ENCODE assay signal across 16 cellular contexts in the genomic region with DNA sequence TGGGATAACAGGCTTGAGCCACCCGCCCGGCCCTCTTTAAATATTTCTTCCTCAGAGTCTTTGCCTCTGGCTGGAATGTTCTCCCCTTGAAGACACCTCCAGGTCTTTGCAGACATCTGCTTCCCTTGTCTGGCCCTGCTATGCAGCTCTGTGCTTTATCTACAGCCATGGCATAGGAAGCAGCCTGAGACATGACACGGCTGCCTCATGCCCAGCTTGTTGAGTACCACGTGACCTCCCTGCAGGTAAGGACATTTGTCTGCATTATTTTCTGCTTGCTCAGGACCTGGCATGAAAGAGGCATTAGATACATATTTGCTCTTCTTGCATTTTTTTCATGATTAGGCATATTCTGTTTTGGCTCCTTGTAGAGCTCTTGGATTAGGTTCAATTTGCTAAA.
DNase-seq lines count a peak whose midpoint lies in the region; ATAC-seq and TF ChIP-seq lines count a peak whose summit lies in the region.
"Had no signal": no experiment of that assay in that cellular context is flagged by ENCODE, and none has a peak within 500 bp of the region (broad histone marks: within the 10 kb centered on the region; RNA-seq: fewer than 3 reads in every experiment).

No MANE protein-coding gene starts in this region.

- no peak overlapping the region for H3K4me3 Mint-ChIP-seq in Calu3 (ENCODE audit: low read depth, unreplicated experiment)
- H3K4me3 Mint-ChIP-seq in activated T-helper 17 cell treated with anti-CD3 and anti-CD28 coated beads, Interleukin-2, amount 50 U/mL, for 72 hours: no peak overlapping the region
- H3K4me3 Mint-ChIP-seq: naive thymus-derived CD4-positive, alpha-beta T cell; T-helper 1 cell treated with Interleukin-12 subunit alpha and Interleukin-12 subunit beta and Interleukin-4 antibody, amounts not matched to agents 30 μg/mL and 1 μg/mL, for 36 hours had no signal

- no peaks in the 10 kb centered on the region for H3K27me3 Mint-ChIP-seq in Calu3 (ENCODE audit: unreplicated experiment)
- H3K27me3 Mint-ChIP-seq in activated T-helper 17 cell treated with anti-CD3 and anti-CD28 coated beads, Interleukin-2, amount 50 U/mL, for 72 hours: no peaks in the 10 kb centered on the region
- H3K27me3 Mint-ChIP-seq: naive thymus-derived CD4-positive, alpha-beta T cell had no signal

- peak overlapping the region; percentile 14; the same call in 1 of the 2 replicates for H3K27ac ChIP-seq in KMS-11

- peaks cover 64% of the 10 kb centered on the region for H3K4me1 ChIP-seq in KMS-11 (ENCODE audit: low read depth, poor library complexity, severe bottlenecking)

- H3K36me3 Mint-ChIP-seq in Calu3 (ENCODE audit: insufficient read depth, unreplicated experiment): no peaks in the 10 kb centered on the region
- H3K36me3 Mint-ChIP-seq in activated T-helper 17 cell treated with anti-CD3 and anti-CD28 coated beads, Interleukin-2, amount 50 U/mL, for 72 hours (ENCODE audit: low read depth): no peaks in the 10 kb centered on the region

- intact Hi-C loops in Calu3 (cut with micrococcal nuclease; ENCODE audit: unreplicated experiment): no loop called here

- peak; percentile 58 for DNase-seq in Calu3
- DNase-seq in mucosa of gallbladder (ENCODE audit: low spot score): peak; percentile 74
- no peak for DNase-seq in activated effector memory CD4-positive, alpha-beta T cell treated with Interleukin-2 at 50 U/mL for 16 hours
- DNase-seq: activated CD4-positive, alpha-beta T cell treated with anti-CD3 and anti-CD28 coated beads for 48 hours; activated T-cell treated with anti-CD3 and anti-CD28 coated beads, Interleukin-2, amount 50 U/mL, for 1 hour; glutamatergic neuron; KG1; naive thymus-derived CD4-positive, alpha-beta T cell; right cardiac atrium; stimulated activated CD4-positive, alpha-beta T cell treated with anti-CD3 and anti-CD28 coated beads, Interleukin-4, amount 100 ng/mL, for 24 hours had no signal

- H4K20me1 ChIP-seq in KMS-11 (ENCODE audit: insufficient read depth): no peaks in the 10 kb centered on the region

- H3K27ac Mint-ChIP-seq in Calu3 (ENCODE audit: unreplicated experiment): no peak overlapping the region
- H3K27ac Mint-ChIP-seq in activated T-helper 17 cell treated with anti-CD3 and anti-CD28 coated beads, Interleukin-2, amount 50 U/mL, for 72 hours: no peak overlapping the region
- H3K27ac Mint-ChIP-seq: naive thymus-derived CD4-positive, alpha-beta T cell; T-helper 1 cell treated with Interleukin-12 subunit alpha and Interleukin-12 subunit beta and Interleukin-4 antibody, amounts not matched to agents 30 μg/mL and 1 μg/mL, for 36 hours had no signal

- no peak for TF ChIP-seq CTCF in Calu3 (IDR thresholded peaks at IDR 0.05; ENCODE audit: unreplicated experiment)
- TF ChIP-seq CTCF in KMS-11 (conservative IDR thresholded peaks at IDR 0.05; ENCODE audit: low read depth, low read length): no peak

- no peaks in the 10 kb centered on the region for H3K9me3 Mint-ChIP-seq in Calu3 (ENCODE audit: low read depth, unreplicated experiment)
- no peaks in the 10 kb centered on the region for H3K9me3 Mint-ChIP-seq in activated T-helper 17 cell treated with anti-CD3 and anti-CD28 coated beads, Interleukin-2, amount 50 U/mL, for 72 hours
- H3K9me3 Mint-ChIP-seq: naive thymus-derived CD4-positive, alpha-beta T cell; T-helper 1 cell treated with Interleukin-12 subunit alpha and Interleukin-12 subunit beta and Interleukin-4 antibody, amounts not matched to agents 30 μg/mL and 1 μg/mL, for 36 hours had no signal

- no peaks in the 10 kb centered on the region for H3K79me2 ChIP-seq in KMS-11 (ENCODE audit: insufficient read depth, low read depth)

- no TSS peak for BruUV-seq in Calu3 (replicated peaks; lab: Mats Ljungman, UMichigan)

- no peak overlapping the region for H2AFZ ChIP-seq in KMS-11 (ENCODE audit: low read depth)

- no peaks in the 10 kb centered on the region for H3K36me3 ChIP-seq in KMS-11 (ENCODE audit: insufficient read depth)

- H3K9ac ChIP-seq in KMS-11: no peak overlapping the region

- no peaks in the 10 kb centered on the region for H3K27me3 ChIP-seq in KMS-11 (ENCODE audit: insufficient read depth, low read depth)

- ATAC-seq in SK-N-SH treated with all-trans-retinoic acid at 6 μM for 48 hours (peak; percentile 44), GM19395 (IDR thresholded peaks at IDR 0.05; ENCODE audit: unreplicated experiment) (no peak)
- no peak for ATAC-seq in activated T-helper 17 cell treated with anti-CD3 and anti-CD28 coated beads, Interleukin-2, amount 50 U/mL, for 72 hours (replicated peaks)
- no peak for ATAC-seq in activated CD4-positive, CD25-positive, alpha-beta regulatory T cell treated with anti-CD3 and anti-CD28 coated beads, Interleukin-2, amount 50 U/mL, for 24 hours
- ATAC-seq: naive thymus-derived CD4-positive, alpha-beta T cell; right cardiac atrium had no signal

- H3K4me1 Mint-ChIP-seq in Calu3 (ENCODE audit: low read depth, unreplicated experiment): peaks cover 62% of the 10 kb centered on the region
- H3K4me1 Mint-ChIP-seq in activated T-helper 17 cell treated with anti-CD3 and anti-CD28 coated beads, Interleukin-2, amount 50 U/mL, for 72 hours: peaks cover 38% of the 10 kb centered on the region

- peak overlapping the region; percentile 41; the same call in 1 of the 2 replicates for H3K4me2 ChIP-seq in KMS-11

- CTCF ChIA-PET in Calu3 (lab: Charles Lee): interaction anchor here (0.6 to 1.2 kb wide), 2 partner anchors 9 to 38 kb away, joined by 4 to 7 read pairs; no protein-coding TSS in a partner anchor

- H3K4me3 ChIP-seq in KMS-11 (IDR thresholded peaks at IDR 0.05; ENCODE audit: insufficient read depth, low read depth, low read length): no peak overlapping the region

TF ChIP-seq in SK-N-SH treated with all-trans-retinoic acid at 6 μM for 48 hours, 23 proteins besides CTCF, POLR2A, EP300 and RAD21:
- TF ChIP-seq CSDC2 (CRISPR knock-in tag; IDR thresholded peaks at IDR 0.05): no peak
